In genomic region chr18:9914584-9915290, GRCh38 we compare ENCODE assay signal across 8 cellular contexts. TPM values are rescaled to one million over a fixed set of nuclear protein-coding genes. Genes with fewer than 3 reads are reported as not detected.
A peak's percentile ranks its signal among the peaks of the same experiment; 100 is the strongest.
DNase-seq lines count a peak whose midpoint lies in the region; ATAC-seq and TF ChIP-seq lines count a peak whose summit lies in the region.

No MANE protein-coding gene starts in this region.

- no peak for TF ChIP-seq CTCF in dorsolateral prefrontal cortex (IDR thresholded peaks at IDR 0.05 in 54 of 56, conservative IDR thresholded peaks at IDR 0.05 in 2 of 56; ENCODE audit: low read depth in 1 of 56, partially characterized antibody in 56 of 56)

- peak; percentile 2 for DNase-seq in NCI-H2107 (lab: John Stamatoyannopoulos, UW)
- DNase-seq in NCI-H2107 treated with DMSO at 0.1 percent for 48 hours (lab: John Stamatoyannopoulos, UW; ENCODE audit: unreplicated experiment) = no peak
- DNase-seq in NCI-H345 treated with DMSO at 0.1 percent for 48 hours (lab: John Stamatoyannopoulos, UW; ENCODE audit: unreplicated experiment) = peak; percentile 47
- peak; percentile 70 to 73 for DNase-seq in activated CD4-positive, alpha-beta T cell treated with anti-CD3 and anti-CD28 coated beads, Interleukin-2, amount 50 U/mL, for 4 hours
- peak in 9 of 10 donors; percentile 33 to 66 (median 46) for DNase-seq in dorsolateral prefrontal cortex
- peak; percentile 66 for DNase-seq in medulla oblongata (ENCODE audit: extremely low spot score)
- peak; percentile 66 for DNase-seq in stimulated activated CD8-positive, alpha-beta memory T cell treated with anti-CD3 and anti-CD28 coated beads, Interleukin-12 subunit alpha, Interleukin-12 subunit beta, amount 100 ng/mL, for 4 hours (ENCODE audit: low read depth)

- peak overlapping the region; percentile 77 to 100 (median 98) for H3K27ac ChIP-seq in dorsolateral prefrontal cortex

- no peaks in the 10 kb centered on the region for H3K27me3 ChIP-seq in dorsolateral prefrontal cortex

- peak; percentile 26 for ATAC-seq in HG02973 (IDR thresholded peaks at IDR 0.05; ENCODE audit: unreplicated experiment)

- intact Hi-C loops in dorsolateral prefrontal cortex (cut with DNase I) = loop anchor here (5.0 to 10.0 kb wide), 5 partner anchors 38 to 210 kb away; partner anchors contain the start of gene RAB31 (in 2 of the 2)

- peak overlapping the region; percentile 67 to 99 (median 92) for H3K4me3 ChIP-seq in dorsolateral prefrontal cortex

RNA-seq across cellular contexts. Expression of gene VAPA, which starts 0.9 kb away (rescaled TPM):
- 100 to 1,000 TPM; 189 to 323 (median 265) TPM for total RNA-seq in dorsolateral prefrontal cortex

RNA-seq across cellular contexts. Expression of gene TXNDC2, which starts 29.0 kb away (rescaled TPM):
- 1 to 10 TPM in 7 of 120 experiments, under 1 TPM in 71, not detected in 42; 0.12 to 2.2 (median 0.46) TPM for total RNA-seq in dorsolateral prefrontal cortex
